16 cellular contexts compared by ENCODE assay signal in the genomic region with DNA sequence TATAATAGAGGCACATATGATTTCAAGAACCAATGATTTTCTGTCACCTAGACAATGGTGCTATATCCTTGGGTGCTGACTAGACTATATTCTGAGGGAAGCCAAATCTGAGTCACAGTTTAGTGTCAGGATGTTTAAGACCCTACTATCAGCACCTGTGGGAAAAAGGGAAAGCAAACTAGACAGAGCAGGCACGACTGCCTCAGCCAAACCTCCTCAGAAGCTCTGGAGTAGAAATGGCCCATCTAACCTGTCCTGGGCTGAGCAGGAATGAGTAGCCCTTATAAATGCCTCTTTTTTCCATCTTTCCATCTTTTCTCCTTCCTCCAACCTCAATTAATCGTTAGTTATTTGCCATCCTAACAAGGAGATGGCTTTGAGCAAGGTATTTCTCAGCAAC.
DNase-seq lines count a peak whose midpoint lies in the region; ATAC-seq, FAIRE-seq and TF ChIP-seq lines count a peak whose summit lies in the region.
"Had no signal": no experiment of that assay in that cellular context is flagged by ENCODE, and none has a peak within 500 bp of the region (broad histone marks: within the 10 kb centered on the region; RNA-seq: fewer than 3 reads in every experiment).

No MANE protein-coding gene starts in this region.

- H4K20me1 ChIP-seq in HepG2 (ENCODE audit: insufficient read depth, low read length) (no peaks in the 10 kb centered on the region), Loucy (ENCODE audit: insufficient read depth, low read length, poor library complexity, severe bottlenecking) (no peaks in the 10 kb centered on the region)

- no peaks in the 10 kb centered on the region for H3K79me2 ChIP-seq in HepG2 (ENCODE audit: insufficient read depth, low read length)
- H3K79me2 ChIP-seq in Loucy (ENCODE audit: insufficient read depth, low read length): no peaks in the 10 kb centered on the region

- BruUV-seq in HepG2 (replicated peaks; lab: Mats Ljungman, UMichigan): no TSS peak

- H3K27ac ChIP-seq in HepG2 (ENCODE audit: extremely low read length, insufficient read depth, low read length) (no peak overlapping the region), right lobe of liver (no peak overlapping the region), left ventricle myocardium inferior (replicated peaks) (peak overlapping the region; percentile 42), thyroid gland (peak overlapping the region in 2 of 3 donors; percentile 0 to 21)
- H3K27ac ChIP-seq: A549 had no signal

- CTCF ChIA-PET in HepG2 (lab: Yijun Ruan, JAX; ENCODE audit: low intra/inter-chr PET ratio, low total read pairs): no interaction called here

- 0% methylated on average over 2 of the region's 2 CpGs for WGBS in HepG2 (ENCODE audit: low lambda C conversion rate)
- 22% methylated on average over 2 of the region's 2 CpGs for WGBS in right lobe of liver (ENCODE audit: insufficient coverage, low coverage, low lambda C conversion rate, missing lambda C conversion rate)
- 39 to 52% methylated on average over 2 of the region's 2 CpGs for WGBS in thyroid gland, 2 donors

- FAIRE-seq in HepG2 (lab: Jason Lieb, UNC): no peak
- FAIRE-seq: A549, GM12878, GM18507 had no signal

- POLR2A ChIA-PET in HepG2 (lab: Yijun Ruan, JAX): no interaction called here

- H3K4me3 ChIP-seq in HepG2 (replicated peaks in 1 of 3; ENCODE audit: insufficient read depth in 1 of 3, low read depth in 2 of 3, low read length in 3 of 3): no peak overlapping the region
- no peak overlapping the region for H3K4me3 ChIP-seq in right lobe of liver
- H3K4me3 ChIP-seq in Loucy (ENCODE audit: low read length, poor library complexity, severe bottlenecking): no peak overlapping the region
- peak overlapping the region; percentile 14 for H3K4me3 ChIP-seq in left ventricle myocardium inferior
- H3K4me3 ChIP-seq in thyroid gland (replicated peaks in 1 of 3): no peak overlapping the region
- H3K4me3 ChIP-seq: A549, GM12878 had no signal

- intact Hi-C loops in HepG2 (cut with micrococcal nuclease; ENCODE audit: unreplicated experiment) (no loop called here), right lobe of liver (cut with DNase I) (no loop called here), left ventricle myocardium inferior (cut with micrococcal nuclease) (no loop called here), thyroid gland (cut with DNase I) (no loop called here)

- TF ChIP-seq EP300 in HepG2 (IDR thresholded peaks at IDR 0.05; ENCODE audit: low read depth in 2 of 2, low read length in 2 of 2) (no peak), HepG2 (CRISPR knock-in tag; IDR thresholded peaks at IDR 0.05; ENCODE audit: borderline replicate concordance) (no peak)

- TF ChIP-seq CTCF in HepG2 (CRISPR knock-in tag; IDR thresholded peaks at IDR 0.05) (no peak), right lobe of liver (IDR thresholded peaks at IDR 0.05) (no peak), Loucy (conservative IDR thresholded peaks at IDR 0.05; ENCODE audit: low read length) (no peak), left ventricle myocardium inferior (IDR thresholded peaks at IDR 0.05; ENCODE audit: borderline replicate concordance) (no peak), thyroid gland (IDR thresholded peaks at IDR 0.05) (no peak)

- H3K9me2 ChIP-seq in Loucy (replicated peaks; ENCODE audit: low read depth, low read length): no peaks in the 10 kb centered on the region

- in situ Hi-C loops in HepG2 (cut with HindIII; ENCODE audit: extremely low pct_ligation_motif_present, low pct_unique_long_range_greater_than_20kb): no loop called here

- no peak overlapping the region for H3K4me2 ChIP-seq in HepG2 (ENCODE audit: low read depth, low read length)
- H3K4me2 ChIP-seq in Loucy (ENCODE audit: low read depth, low read length, poor library complexity, severe bottlenecking): no peak overlapping the region
- H3K4me2 ChIP-seq: A549 had no signal

- H2AFZ ChIP-seq in HepG2 (ENCODE audit: low read length): no peak overlapping the region
- peak overlapping the region; percentile 36; the same call in 1 of the 2 replicates for H2AFZ ChIP-seq in Loucy (ENCODE audit: low read length)

- TF ChIP-seq RAD21 in HepG2 (CRISPR knock-in tag; IDR thresholded peaks at IDR 0.05): no peak

- H3K4me1 ChIP-seq in HepG2 (ENCODE audit: insufficient read depth, low read length) (peaks cover 9% of the 10 kb centered on the region; the same call in 1 of the 2 replicates), right lobe of liver (no peaks in the 10 kb centered on the region), Loucy (ENCODE audit: insufficient read depth, low read length, poor library complexity, severe bottlenecking) (no peaks in the 10 kb centered on the region), left ventricle myocardium inferior (peaks cover 3% of the 10 kb centered on the region), thyroid gland (peaks cover 8 to 17% of the 10 kb centered on the region in 2 donors)
- H3K4me1 ChIP-seq: A549, BE2C, Caco-2 had no signal

- no peaks in the 10 kb centered on the region for H3F3A ChIP-seq in Loucy (ENCODE audit: low read depth)

- ATAC-seq in HepG2: no peak
- ATAC-seq in right lobe of liver: no peak
- ATAC-seq in HG03025 (IDR thresholded peaks at IDR 0.05; ENCODE audit: low FRiP score, unreplicated experiment): no peak
- ATAC-seq: A549, GM12878 had no signal

- H3K9me3 ChIP-seq in HepG2 (ENCODE audit: low read length) (no peaks in the 10 kb centered on the region), right lobe of liver (no peaks in the 10 kb centered on the region), Loucy (ENCODE audit: insufficient read depth, low read depth, low read length) (no peaks in the 10 kb centered on the region), left ventricle myocardium inferior (replicated peaks) (no peaks in the 10 kb centered on the region), thyroid gland (no peaks in the 10 kb centered on the region)
- H3K9me3 ChIP-seq: A549, BE2C, Caco-2 had no signal

- no peaks in the 10 kb centered on the region for H3K27me3 ChIP-seq in HepG2 (ENCODE audit: control insufficient read depth in 1 of 2, insufficient read depth in 2 of 2, low read length in 2 of 2)
- no peaks in the 10 kb centered on the region for H3K27me3 ChIP-seq in right lobe of liver
- H3K27me3 ChIP-seq in Loucy (ENCODE audit: insufficient read depth, low read length, poor library complexity, severe bottlenecking): no peaks in the 10 kb centered on the region
- no peaks in the 10 kb centered on the region for H3K27me3 ChIP-seq in left ventricle myocardium inferior (ENCODE audit: low read depth)
- no peaks in the 10 kb centered on the region for H3K27me3 ChIP-seq in thyroid gland
- H3K27me3 ChIP-seq: BE2C had no signal

- TF ChIP-seq POLR2A in HepG2 (IDR thresholded peaks at IDR 0.05; ENCODE audit: insufficient read depth in 1 of 2, low read depth in 2 of 2, low read length in 2 of 2): no peak
- no peak for TF ChIP-seq POLR2A in right lobe of liver (IDR thresholded peaks at IDR 0.05)
- TF ChIP-seq POLR2A in thyroid gland (IDR thresholded peaks at IDR 0.05): no peak

- DNase-seq in HepG2 (ENCODE audit: low spot score) (no peak), right lobe of liver (no peak), left ventricle myocardium inferior (no peak), thyroid gland (no peak), retina (no peak), NCI-H446 treated with DMSO at 0.1 percent for 48 hours (lab: John Stamatoyannopoulos, UW) (no peak)
- DNase-seq: BE2C; Caco-2; CD8-positive, alpha-beta memory T cell; DMS53; H9 had no signal

- no peak overlapping the region for H3K9ac ChIP-seq in HepG2 (ENCODE audit: insufficient read depth, low read depth, low read length)
- no peak overlapping the region for H3K9ac ChIP-seq in Loucy (ENCODE audit: low read depth, low read length, poor library complexity, severe bottlenecking)

- H3K36me3 ChIP-seq in HepG2 (replicated peaks in 1 of 2; ENCODE audit: control insufficient read depth in 1 of 2, insufficient read depth in 2 of 2, low read length in 2 of 2): no peaks in the 10 kb centered on the region
- H3K36me3 ChIP-seq in right lobe of liver: peaks cover 0 to 2% (median 0%) of the 10 kb centered on the region in 4 donors
- H3K36me3 ChIP-seq in Loucy (ENCODE audit: insufficient read depth, low read length): no peaks in the 10 kb centered on the region
- H3K36me3 ChIP-seq in left ventricle myocardium inferior: no peaks in the 10 kb centered on the region
- H3K36me3 ChIP-seq in thyroid gland: no peaks in the 10 kb centered on the region
- H3K36me3 ChIP-seq: BE2C had no signal

TF ChIP-seq in HepG2, 621 proteins besides CTCF, POLR2A, EP300 and RAD21:
- TF ChIP-seq ZC3H13 (CRISPR knock-in tag; IDR thresholded peaks at IDR 0.05) (no peak), MAFF (IDR thresholded peaks at IDR 0.05; ENCODE audit: low read depth, low read length) (peak; percentile 37), MAFK (conservative IDR thresholded peaks at IDR 0.05 in 1 of 2, IDR thresholded peaks at IDR 0.05 in 1 of 2; ENCODE audit: low read length in 2 of 2) (peak; percentile 19 to 46; a peak in 1 of 4 replicates), SUZ12 (IDR thresholded peaks at IDR 0.05; ENCODE audit: low read depth, low read length) (no peak)
- TF ChIP-seq, protein P1, sequence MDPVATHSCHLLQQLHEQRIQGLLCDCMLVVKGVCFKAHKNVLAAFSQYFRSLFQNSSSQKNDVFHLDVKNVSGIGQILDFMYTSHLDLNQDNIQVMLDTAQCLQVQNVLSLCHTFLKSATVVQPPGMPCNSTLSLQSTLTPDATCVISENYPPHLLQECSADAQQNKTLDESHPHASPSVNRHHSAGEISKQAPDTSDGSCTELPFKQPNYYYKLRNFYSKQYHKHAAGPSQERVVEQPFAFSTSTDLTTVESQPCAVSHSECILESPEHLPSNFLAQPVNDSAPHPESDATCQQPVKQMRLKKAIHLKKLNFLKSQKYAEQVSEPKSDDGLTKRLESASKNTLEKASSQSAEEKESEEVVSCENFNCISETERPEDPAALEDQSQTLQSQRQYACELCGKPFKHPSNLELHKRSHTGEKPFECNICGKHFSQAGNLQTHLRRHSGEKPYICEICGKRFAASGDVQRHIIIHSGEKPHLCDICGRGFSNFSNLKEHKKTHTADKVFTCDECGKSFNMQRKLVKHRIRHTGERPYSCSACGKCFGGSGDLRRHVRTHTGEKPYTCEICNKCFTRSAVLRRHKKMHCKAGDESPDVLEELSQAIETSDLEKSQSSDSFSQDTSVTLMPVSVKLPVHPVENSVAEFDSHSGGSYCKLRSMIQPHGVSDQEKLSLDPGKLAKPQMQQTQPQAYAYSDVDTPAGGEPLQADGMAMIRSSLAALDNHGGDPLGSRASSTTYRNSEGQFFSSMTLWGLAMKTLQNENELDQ (CRISPR knock-in tag; IDR thresholded peaks at IDR 0.05; ENCODE audit: borderline replicate concordance): no peak
- TF ChIP-seq, protein P2, sequence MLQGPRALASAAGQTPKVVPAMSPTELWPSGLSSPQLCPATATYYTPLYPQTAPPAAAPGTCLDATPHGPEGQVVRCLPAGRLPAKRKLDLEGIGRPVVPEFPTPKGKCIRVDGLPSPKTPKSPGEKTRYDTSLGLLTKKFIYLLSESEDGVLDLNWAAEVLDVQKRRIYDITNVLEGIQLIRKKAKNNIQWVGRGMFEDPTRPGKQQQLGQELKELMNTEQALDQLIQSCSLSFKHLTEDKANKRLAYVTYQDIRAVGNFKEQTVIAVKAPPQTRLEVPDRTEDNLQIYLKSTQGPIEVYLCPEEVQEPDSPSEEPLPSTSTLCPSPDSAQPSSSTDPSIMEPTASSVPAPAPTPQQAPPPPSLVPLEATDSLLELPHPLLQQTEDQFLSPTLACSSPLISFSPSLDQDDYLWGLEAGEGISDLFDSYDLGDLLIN (CRISPR knock-in tag; IDR thresholded peaks at IDR 0.05; ENCODE audit: borderline replicate concordance): no peak
TF ChIP-seq in HepG2: peak in this region for 2.

Comparison
In these comparisons a context has a peak if more than half of its experiments do, and no peak if none do; other contexts are left out.
1. H3K27ac ChIP-seq: peak in left ventricle myocardium inferior (single experiment) and thyroid gland (2 of 3); none in HepG2 (single experiment) and right lobe of liver (0 of 3).